In the genomic region with DNA sequence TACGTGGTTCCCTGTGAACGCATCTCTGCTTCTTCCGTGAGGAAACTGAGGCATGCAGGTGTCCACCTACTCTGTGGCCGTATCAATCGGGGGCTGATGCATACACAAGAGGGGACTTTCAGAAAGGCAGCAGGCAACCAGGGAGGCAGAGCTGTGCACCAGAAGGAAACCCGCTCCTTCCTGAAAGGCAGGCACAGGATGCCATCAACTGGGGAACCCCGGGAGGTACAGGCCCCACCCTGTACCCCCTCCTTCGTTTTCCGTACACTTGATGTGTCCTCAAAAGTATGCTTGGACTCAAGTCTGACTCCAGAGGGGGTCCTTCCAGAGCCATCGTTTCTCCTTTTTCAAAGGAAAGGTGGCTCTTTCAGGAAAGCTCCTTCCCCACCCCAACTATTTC, we compare ENCODE assay signal across 1 cellular context.
TF ChIP-seq lines count a peak whose summit lies in the region.

No MANE protein-coding gene starts in this region.

TF ChIP-seq in GM12878, 131 proteins besides CTCF, POLR2A, EP300 and RAD21 (continued from another document):
- TF ChIP-seq, protein P1, sequence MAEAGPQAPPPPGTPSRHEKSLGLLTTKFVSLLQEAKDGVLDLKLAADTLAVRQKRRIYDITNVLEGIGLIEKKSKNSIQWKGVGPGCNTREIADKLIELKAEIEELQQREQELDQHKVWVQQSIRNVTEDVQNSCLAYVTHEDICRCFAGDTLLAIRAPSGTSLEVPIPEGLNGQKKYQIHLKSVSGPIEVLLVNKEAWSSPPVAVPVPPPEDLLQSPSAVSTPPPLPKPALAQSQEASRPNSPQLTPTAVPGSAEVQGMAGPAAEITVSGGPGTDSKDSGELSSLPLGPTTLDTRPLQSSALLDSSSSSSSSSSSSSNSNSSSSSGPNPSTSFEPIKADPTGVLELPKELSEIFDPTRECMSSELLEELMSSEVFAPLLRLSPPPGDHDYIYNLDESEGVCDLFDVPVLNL (IDR thresholded peaks at IDR 0.05; ENCODE audit: low read depth, low read length), result no peak
- TF ChIP-seq EED (IDR thresholded peaks at IDR 0.05; ENCODE audit: low read depth) (no peak), SP1 (IDR thresholded peaks at IDR 0.05; ENCODE audit: low read depth, low read length) (no peak), HDGF (IDR thresholded peaks at IDR 0.05) (no peak), BCL11A (IDR thresholded peaks at IDR 0.05; ENCODE audit: low read depth, low read length) (no peak), EZH2 (IDR thresholded peaks at IDR 0.05; ENCODE audit: borderline replicate concordance, control insufficient read depth, low read depth, low read length) (no peak), RFX5 (IDR thresholded peaks at IDR 0.05; ENCODE audit: low read depth, low read length) (no peak), SREBF2 (IDR thresholded peaks at IDR 0.05; ENCODE audit: low read length) (no peak), ZNF217 (IDR thresholded peaks at IDR 0.05) (no peak)
